Comparison of ENCODE assay signal across 1 cellular context in the genomic region with DNA sequence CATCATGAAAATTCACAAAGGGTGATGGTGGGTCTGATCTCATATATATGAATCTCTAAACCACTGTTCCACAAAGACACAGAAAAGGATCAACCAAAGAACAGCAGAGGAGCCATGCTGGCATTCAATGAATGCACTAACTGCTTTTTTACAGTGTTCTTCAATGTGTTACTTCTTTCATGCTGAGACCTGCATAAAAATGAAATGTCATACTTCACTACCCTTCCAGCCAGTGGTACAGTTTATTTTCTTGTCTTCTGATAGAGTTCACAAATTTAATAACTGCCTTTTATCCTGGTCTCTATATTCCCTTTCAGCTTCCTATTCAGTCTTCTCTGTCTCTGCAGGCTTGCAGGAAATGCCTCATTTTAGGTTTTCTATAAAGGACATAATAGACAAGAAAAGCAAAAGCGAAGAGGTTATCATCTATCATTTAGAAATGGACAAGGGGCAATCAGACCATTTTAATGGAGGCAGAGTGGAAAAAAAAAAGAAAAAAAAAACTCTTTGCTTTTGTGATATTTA.
TF ChIP-seq lines count a peak whose summit lies in the region.

No MANE protein-coding gene starts in this region.

TF ChIP-seq in GM23338, 12 proteins besides CTCF, POLR2A, EP300 and RAD21 (continued from another document):
- TF ChIP-seq, protein P1, sequence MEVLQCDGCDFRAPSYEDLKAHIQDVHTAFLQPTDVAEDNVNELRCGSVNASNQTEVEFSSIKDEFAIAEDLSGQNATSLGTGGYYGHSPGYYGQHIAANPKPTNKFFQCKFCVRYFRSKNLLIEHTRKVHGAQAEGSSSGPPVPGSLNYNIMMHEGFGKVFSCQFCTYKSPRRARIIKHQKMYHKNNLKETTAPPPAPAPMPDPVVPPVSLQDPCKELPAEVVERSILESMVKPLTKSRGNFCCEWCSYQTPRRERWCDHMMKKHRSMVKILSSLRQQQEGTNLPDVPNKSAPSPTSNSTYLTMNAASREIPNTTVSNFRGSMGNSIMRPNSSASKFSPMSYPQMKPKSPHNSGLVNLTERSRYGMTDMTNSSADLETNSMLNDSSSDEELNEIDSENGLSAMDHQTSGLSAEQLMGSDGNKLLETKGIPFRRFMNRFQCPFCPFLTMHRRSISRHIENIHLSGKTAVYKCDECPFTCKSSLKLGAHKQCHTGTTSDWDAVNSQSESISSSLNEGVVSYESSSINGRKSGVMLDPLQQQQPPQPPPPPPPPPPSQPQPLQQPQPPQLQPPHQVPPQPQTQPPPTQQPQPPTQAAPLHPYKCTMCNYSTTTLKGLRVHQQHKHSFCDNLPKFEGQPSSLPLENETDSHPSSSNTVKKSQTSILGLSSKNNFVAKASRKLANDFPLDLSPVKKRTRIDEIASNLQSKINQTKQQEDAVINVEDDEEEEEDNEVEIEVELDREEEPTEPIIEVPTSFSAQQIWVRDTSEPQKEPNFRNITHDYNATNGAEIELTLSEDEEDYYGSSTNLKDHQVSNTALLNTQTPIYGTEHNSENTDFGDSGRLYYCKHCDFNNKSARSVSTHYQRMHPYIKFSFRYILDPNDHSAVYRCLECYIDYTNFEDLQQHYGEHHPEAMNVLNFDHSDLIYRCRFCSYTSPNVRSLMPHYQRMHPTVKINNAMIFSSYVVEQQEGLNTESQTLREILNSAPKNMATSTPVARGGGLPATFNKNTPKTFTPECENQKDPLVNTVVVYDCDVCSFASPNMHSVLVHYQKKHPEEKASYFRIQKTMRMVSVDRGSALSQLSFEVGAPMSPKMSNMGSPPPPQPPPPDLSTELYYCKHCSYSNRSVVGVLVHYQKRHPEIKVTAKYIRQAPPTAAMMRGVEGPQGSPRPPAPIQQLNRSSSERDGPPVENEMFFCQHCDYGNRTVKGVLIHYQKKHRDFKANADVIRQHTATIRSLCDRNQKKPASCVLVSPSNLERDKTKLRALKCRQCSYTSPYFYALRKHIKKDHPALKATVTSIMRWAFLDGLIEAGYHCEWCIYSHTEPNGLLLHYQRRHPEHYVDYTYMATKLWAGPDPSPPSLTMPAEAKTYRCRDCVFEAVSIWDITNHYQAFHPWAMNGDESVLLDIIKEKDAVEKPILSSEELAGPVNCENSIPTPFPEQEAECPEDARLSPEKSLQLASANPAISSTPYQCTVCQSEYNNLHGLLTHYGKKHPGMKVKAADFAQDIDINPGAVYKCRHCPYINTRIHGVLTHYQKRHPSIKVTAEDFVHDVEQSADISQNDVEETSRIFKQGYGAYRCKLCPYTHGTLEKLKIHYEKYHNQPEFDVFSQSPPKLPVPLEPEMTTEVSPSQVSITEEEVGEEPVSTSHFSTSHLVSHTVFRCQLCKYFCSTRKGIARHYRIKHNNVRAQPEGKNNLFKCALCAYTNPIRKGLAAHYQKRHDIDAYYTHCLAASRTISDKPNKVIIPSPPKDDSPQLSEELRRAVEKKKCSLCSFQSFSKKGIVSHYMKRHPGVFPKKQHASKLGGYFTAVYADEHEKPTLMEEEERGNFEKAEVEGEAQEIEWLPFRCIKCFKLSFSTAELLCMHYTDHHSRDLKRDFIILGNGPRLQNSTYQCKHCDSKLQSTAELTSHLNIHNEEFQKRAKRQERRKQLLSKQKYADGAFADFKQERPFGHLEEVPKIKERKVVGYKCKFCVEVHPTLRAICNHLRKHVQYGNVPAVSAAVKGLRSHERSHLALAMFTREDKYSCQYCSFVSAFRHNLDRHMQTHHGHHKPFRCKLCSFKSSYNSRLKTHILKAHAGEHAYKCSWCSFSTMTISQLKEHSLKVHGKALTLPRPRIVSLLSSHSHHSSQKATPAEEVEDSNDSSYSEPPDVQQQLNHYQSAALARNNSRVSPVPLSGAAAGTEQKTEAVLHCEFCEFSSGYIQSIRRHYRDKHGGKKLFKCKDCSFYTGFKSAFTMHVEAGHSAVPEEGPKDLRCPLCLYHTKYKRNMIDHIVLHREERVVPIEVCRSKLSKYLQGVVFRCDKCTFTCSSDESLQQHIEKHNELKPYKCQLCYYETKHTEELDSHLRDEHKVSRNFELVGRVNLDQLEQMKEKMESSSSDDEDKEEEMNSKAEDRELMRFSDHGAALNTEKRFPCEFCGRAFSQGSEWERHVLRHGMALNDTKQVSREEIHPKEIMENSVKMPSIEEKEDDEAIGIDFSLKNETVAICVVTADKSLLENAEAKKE (CRISPR knock-in tag; IDR thresholded peaks at IDR 0.05) = no peak
- TF ChIP-seq EZH2 (IDR thresholded peaks at IDR 0.05; ENCODE audit: low read depth, unreplicated experiment) = no peak
